Comparison of ENCODE assay signal across 3 cellular contexts in the genomic region with DNA sequence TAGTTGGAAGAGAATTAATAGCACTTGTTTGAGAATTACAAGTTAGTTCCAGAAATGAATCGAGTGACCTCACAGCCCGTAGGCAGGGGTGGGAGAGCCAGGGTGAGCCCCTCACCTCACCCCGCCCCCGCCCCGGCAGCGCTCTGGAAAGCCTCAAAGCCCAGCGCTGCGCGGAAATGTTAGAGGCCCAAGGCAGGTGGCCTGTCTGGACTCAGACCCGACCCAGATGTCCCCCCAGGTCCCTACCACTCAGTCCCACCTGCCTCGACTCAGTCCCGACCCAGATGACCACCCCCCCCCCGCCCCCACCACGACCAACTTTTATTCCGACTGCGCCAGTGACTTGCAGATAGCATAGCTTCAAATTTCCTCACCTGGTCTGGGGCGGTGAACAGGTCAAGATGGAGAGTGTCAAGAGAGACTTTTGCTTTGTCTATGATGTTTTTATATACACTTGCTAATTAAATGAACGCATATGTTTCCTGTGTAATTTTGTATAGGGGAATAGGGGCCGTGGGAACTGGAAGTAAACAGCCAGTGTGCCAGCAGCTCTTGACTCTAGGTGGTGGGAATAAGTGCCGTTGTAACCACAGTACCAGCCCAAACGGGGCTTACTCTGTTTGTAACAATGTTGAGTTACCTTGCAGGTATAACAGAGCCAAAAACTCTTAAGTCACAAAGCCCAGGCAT.
A peak's percentile ranks its signal among the peaks of the same experiment; 100 is the strongest.
TF ChIP-seq lines count a peak whose summit lies in the region.

No MANE protein-coding gene starts in this region.

TF ChIP-seq in SK-N-SH, 30 proteins besides CTCF, POLR2A, EP300 and RAD21:
- TF ChIP-seq REST (IDR thresholded peaks at IDR 0.05; ENCODE audit: low read depth, low read length), result no peak
- TF ChIP-seq POLR2AphosphoS5 (IDR thresholded peaks at IDR 0.05; ENCODE audit: low read depth, low read length), result peak; percentile 8; the same call in 1 of the 2 replicates

TF ChIP-seq in SK-N-SH treated with all-trans-retinoic acid at 6 μM for 48 hours, 23 proteins besides CTCF, POLR2A, EP300 and RAD21:
- TF ChIP-seq, protein P1, sequence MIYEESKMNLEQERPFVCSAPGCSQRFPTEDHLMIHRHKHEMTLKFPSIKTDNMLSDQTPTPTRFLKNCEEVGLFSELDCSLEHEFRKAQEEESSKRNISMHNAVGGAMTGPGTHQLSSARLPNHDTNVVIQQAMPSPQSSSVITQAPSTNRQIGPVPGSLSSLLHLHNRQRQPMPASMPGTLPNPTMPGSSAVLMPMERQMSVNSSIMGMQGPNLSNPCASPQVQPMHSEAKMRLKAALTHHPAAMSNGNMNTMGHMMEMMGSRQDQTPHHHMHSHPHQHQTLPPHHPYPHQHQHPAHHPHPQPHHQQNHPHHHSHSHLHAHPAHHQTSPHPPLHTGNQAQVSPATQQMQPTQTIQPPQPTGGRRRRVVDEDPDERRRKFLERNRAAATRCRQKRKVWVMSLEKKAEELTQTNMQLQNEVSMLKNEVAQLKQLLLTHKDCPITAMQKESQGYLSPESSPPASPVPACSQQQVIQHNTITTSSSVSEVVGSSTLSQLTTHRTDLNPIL (CRISPR knock-in tag; IDR thresholded peaks at IDR 0.05; ENCODE audit: low read depth), result no peak
- TF ChIP-seq ARNTL (CRISPR knock-in tag; IDR thresholded peaks at IDR 0.05; ENCODE audit: borderline replicate concordance, low read depth), result no peak

TF ChIP-seq in HepG2, 621 proteins besides CTCF, POLR2A, EP300 and RAD21 (continued from another document):
- TF ChIP-seq, protein P2, sequence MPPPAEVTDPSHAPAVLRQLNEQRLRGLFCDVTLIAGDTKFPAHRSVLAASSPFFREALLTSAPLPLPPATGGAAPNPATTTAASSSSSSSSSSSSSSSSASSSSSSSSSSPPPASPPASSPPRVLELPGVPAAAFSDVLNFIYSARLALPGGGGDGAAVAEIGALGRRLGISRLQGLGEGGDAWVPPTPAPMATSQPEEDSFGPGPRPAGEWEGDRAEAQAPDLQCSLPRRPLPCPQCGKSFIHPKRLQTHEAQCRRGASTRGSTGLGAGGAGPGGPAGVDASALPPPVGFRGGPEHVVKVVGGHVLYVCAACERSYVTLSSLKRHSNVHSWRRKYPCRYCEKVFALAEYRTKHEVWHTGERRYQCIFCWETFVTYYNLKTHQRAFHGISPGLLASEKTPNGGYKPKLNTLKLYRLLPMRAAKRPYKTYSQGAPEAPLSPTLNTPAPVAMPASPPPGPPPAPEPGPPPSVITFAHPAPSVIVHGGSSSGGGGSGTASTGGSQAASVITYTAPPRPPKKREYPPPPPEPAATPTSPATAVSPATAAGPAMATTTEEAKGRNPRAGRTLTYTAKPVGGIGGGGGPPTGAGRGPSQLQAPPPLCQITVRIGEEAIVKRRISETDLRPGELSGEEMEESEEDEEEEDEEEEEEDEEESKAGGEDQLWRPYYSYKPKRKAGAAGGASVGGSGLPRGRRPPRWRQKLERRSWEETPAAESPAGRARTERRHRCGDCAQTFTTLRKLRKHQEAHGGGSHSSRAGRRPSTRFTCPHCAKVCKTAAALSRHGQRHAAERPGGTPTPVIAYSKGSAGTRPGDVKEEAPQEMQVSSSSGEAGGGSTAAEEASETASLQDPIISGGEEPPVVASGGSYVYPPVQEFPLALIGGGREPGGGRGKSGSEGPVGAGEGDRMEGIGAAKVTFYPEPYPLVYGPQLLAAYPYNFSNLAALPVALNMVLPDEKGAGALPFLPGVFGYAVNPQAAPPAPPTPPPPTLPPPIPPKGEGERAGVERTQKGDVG (CRISPR knock-in tag; IDR thresholded peaks at IDR 0.05; ENCODE audit: borderline replicate concordance), result 0 out of 2 replicates have a peak, but pooled peaks have one; percentile 11
- TF ChIP-seq ATF7 (IDR thresholded peaks at IDR 0.05), result no peak
- TF ChIP-seq ATF7 (CRISPR knock-in tag; IDR thresholded peaks at IDR 0.05), result 0 out of 2 replicates have a peak, but pooled peaks have one; percentile 10
- TF ChIP-seq EED (CRISPR knock-in tag; IDR thresholded peaks at IDR 0.05), result no peak
- TF ChIP-seq IKZF1 (IDR thresholded peaks at IDR 0.05), result no peak
- TF ChIP-seq, protein P3, sequence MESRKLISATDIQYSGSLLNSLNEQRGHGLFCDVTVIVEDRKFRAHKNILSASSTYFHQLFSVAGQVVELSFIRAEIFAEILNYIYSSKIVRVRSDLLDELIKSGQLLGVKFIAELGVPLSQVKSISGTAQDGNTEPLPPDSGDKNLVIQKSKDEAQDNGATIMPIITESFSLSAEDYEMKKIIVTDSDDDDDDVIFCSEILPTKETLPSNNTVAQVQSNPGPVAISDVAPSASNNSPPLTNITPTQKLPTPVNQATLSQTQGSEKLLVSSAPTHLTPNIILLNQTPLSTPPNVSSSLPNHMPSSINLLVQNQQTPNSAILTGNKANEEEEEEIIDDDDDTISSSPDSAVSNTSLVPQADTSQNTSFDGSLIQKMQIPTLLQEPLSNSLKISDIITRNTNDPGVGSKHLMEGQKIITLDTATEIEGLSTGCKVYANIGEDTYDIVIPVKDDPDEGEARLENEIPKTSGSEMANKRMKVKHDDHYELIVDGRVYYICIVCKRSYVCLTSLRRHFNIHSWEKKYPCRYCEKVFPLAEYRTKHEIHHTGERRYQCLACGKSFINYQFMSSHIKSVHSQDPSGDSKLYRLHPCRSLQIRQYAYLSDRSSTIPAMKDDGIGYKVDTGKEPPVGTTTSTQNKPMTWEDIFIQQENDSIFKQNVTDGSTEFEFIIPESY (CRISPR knock-in tag; IDR thresholded peaks at IDR 0.05), result 0 out of 2 replicates have a peak, but pooled peaks have one; percentile 27
- 0 out of 2 replicates have a peak, but pooled peaks have one; percentile 6 for TF ChIP-seq ZBTB26 (CRISPR knock-in tag; IDR thresholded peaks at IDR 0.05; ENCODE audit: borderline replicate concordance)
- TF ChIP-seq PITX1 (CRISPR knock-in tag; IDR thresholded peaks at IDR 0.05), result 0 out of 2 replicates have a peak, but pooled peaks have one; percentile 7
- 0 out of 2 replicates have a peak, but pooled peaks have one; percentile 30 for TF ChIP-seq TBX2 (CRISPR knock-in tag; IDR thresholded peaks at IDR 0.05; ENCODE audit: borderline replicate concordance)
TF ChIP-seq in HepG2: peak in this region for 8.
